7 cellular contexts compared by ENCODE assay signal in the genomic region with DNA sequence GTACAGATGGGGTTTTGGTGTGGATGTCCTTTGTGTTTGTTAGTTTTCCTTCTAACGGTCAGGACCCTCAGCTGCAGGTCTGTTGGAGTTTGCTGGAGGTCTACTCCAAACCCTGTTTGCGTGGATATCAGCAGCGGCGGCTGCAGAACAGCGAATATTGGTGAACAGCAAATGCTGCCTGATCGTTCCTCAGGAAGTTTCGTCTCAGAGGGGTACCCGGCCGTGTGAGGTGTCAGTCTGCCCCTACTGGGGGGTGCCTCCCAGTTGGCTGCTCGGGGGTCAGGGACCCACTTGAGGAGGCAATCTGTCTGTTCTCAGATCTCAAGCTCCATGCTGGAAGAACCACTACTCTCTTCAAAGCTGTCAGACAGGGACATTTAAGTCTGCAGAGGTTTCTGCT. TPM values are rescaled to one million over a fixed set of nuclear protein-coding genes. Genes with fewer than 3 reads are reported as not detected.
"Had no signal": no experiment of that assay in that cellular context is flagged by ENCODE, and none has a peak within 500 bp of the region (broad histone marks: within the 10 kb centered on the region; RNA-seq: fewer than 3 reads in every experiment).

No MANE protein-coding gene starts in this region.

RNA-seq across cellular contexts. Expression of a gene that starts 46.5 kb away (rescaled TPM):
- total RNA-seq: GM23248, GM23338, H1, H4, H7, H9, HFFc6 had no signal
